1 cellular context compared by ENCODE assay signal in genomic region chr10:94546616-94547175, GRCh38.
TF ChIP-seq lines count a peak whose summit lies in the region.

No MANE protein-coding gene starts in this region.

TF ChIP-seq in GM12878, 131 proteins besides CTCF, POLR2A, EP300 and RAD21 (continued from another document):
- TF ChIP-seq MLLT1 (IDR thresholded peaks at IDR 0.05) = no peak
- no peak for TF ChIP-seq ZNF207 (IDR thresholded peaks at IDR 0.05; ENCODE audit: borderline replicate concordance)
- no peak for TF ChIP-seq SKIL (IDR thresholded peaks at IDR 0.05; ENCODE audit: low read depth, poor library complexity, severe bottlenecking)
- no peak for TF ChIP-seq CBX3 (IDR thresholded peaks at IDR 0.05; ENCODE audit: borderline replicate concordance, low read depth)
- no peak for TF ChIP-seq CHD2 (IDR thresholded peaks at IDR 0.05; ENCODE audit: borderline replicate concordance, low read depth, low read length)
- TF ChIP-seq IRF4 (IDR thresholded peaks at IDR 0.05; ENCODE audit: low read depth, low read length) = no peak
- no peak for TF ChIP-seq POLR2AphosphoS2 (IDR thresholded peaks at IDR 0.05; ENCODE audit: low read depth, low read length)
- no peak for TF ChIP-seq MTA3 (IDR thresholded peaks at IDR 0.05; ENCODE audit: borderline replicate concordance, low read length)
- no peak for TF ChIP-seq RBBP5 (conservative IDR thresholded peaks at IDR 0.05)
TF ChIP-seq in GM12878: peak in this region for 0.
